In genomic region chr16:53901396-53901795, GRCh38 we compare ENCODE assay signal across 21 cellular contexts.
"Had no signal": no experiment of that assay in that cellular context is flagged by ENCODE, and none has a peak within 500 bp of the region (broad histone marks: within the 10 kb centered on the region; RNA-seq: fewer than 3 reads in every experiment).

No MANE protein-coding gene starts in this region.

- DNase-seq: activated CD4-positive, alpha-beta T cell treated with anti-CD3 and anti-CD28 coated beads, Interleukin-2, amount 10 ng/mL, durations not matched to agents 7 days and 5 days; activated CD4-positive, CD25-positive, alpha-beta regulatory T cell treated with anti-CD3 and anti-CD28 coated beads, Interleukin-2, amount 50 U/mL, for 72 hours; activated CD8-positive, alpha-beta memory T cell treated with anti-CD3 and anti-CD28 coated beads, Interleukin-2, amount 10 ng/mL, durations not matched to agents 7 days and 5 days; activated CD8-positive, alpha-beta T cell treated with anti-CD3 and anti-CD28 coated beads for 36 hours; activated effector memory CD4-positive, alpha-beta T cell treated with anti-CD3 and anti-CD28 coated beads, Interleukin-2, amount 50 U/mL, for 16 hours; activated naive CD4-positive, alpha-beta T cell treated with anti-CD3 and anti-CD28 coated beads, Interleukin-2, amount 10 ng/mL, durations not matched to agents 7 days and 5 days; activated T-cell treated with anti-CD3 and anti-CD28 coated beads for 4 hours; amygdala; dermis blood vessel endothelial cell; effector CD8-positive, alpha-beta T cell; foreskin keratinocyte; naive B cell; occipital lobe; sigmoid colon; stimulated activated CD4-positive, alpha-beta T cell treated with anti-CD3 and anti-CD28 coated beads, Interleukin-15, amount 100 ng/mL, for 24 hours; trophoblast cell had no signal

- H3K9me3 ChIP-seq: sigmoid colon, vagina had no signal

- H3K36me3 ChIP-seq: sigmoid colon, vagina had no signal

- ATAC-seq: activated CD8-positive, alpha-beta memory T cell treated with anti-CD3 and anti-CD28 coated beads, Interleukin-2, amount 10 ng/mL, durations not matched to agents 7 days and 5 days; activated CD8-positive, alpha-beta T cell treated with anti-CD3 and anti-CD28 coated beads for 36 hours; foreskin keratinocyte; stimulated activated memory B cell treated with anti-CD40 and anti-IgM and Interleukin-4, amounts not matched to agents 10 μg/mL and 1 μg/mL and 100 μg/mL, for 72 hours had no signal

- H3K4me3 ChIP-seq: lung, sigmoid colon, smooth muscle cell, vagina had no signal

- H3K27me3 ChIP-seq: foreskin keratinocyte, sigmoid colon, vagina had no signal

- H3K27ac ChIP-seq: foreskin keratinocyte, sigmoid colon, vagina, VCaP had no signal
